21 cellular contexts compared by ENCODE assay signal in genomic region chr1:227816750-227817446, GRCh38. TPM values are rescaled to one million over a fixed set of nuclear protein-coding genes. Genes with fewer than 3 reads are reported as not detected.
"Had no signal": no experiment of that assay in that cellular context is flagged by ENCODE, and none has a peak within 500 bp of the region (broad histone marks: within the 10 kb centered on the region; RNA-seq: fewer than 3 reads in every experiment).

No MANE protein-coding gene starts in this region.

- DNase-seq: activated CD4-positive, alpha-beta memory T cell treated with anti-CD3 and anti-CD28 coated beads, Interleukin-2, amount 10 ng/mL, durations not matched to agents 7 days and 5 days; activated CD4-positive, alpha-beta T cell treated with anti-CD3 and anti-CD28 coated beads for 48 hours; activated CD4-positive, CD25-positive, alpha-beta regulatory T cell; activated naive CD4-positive, alpha-beta T cell treated with anti-CD3 and anti-CD28 coated beads for 36 hours; activated T-cell treated with anti-CD3 and anti-CD28 coated beads, Interleukin-2, amount 50 U/mL, for 24 hours; anterior cingulate cortex; central memory CD4-positive, alpha-beta T cell; colonic mucosa; foreskin keratinocyte; hippocampal formation; lower lobe of right lung; nucleus accumbens; stimulated activated CD4-positive, alpha-beta T cell treated with anti-CD3 and anti-CD28 coated beads, Interleukin-4, amount 100 ng/mL, for 1 hour; stomach had no signal

- ATAC-seq: foreskin keratinocyte, sciatic nerve had no signal

- H3K27me3 ChIP-seq: colonic mucosa, stomach had no signal

- H3K36me3 ChIP-seq: colonic mucosa, lower lobe of right lung, stomach had no signal

- H3K4me2 ChIP-seq: smooth muscle cell had no signal

- H3K9me3 ChIP-seq: colonic mucosa had no signal

- H3K4me1 ChIP-seq: colonic mucosa, foreskin keratinocyte, lower lobe of right lung, stomach had no signal

- H3K4me3 ChIP-seq: colonic mucosa, lower lobe of right lung, smooth muscle cell, stomach had no signal

- H3K27ac ChIP-seq: colonic mucosa, foreskin keratinocyte, lower lobe of right lung, stomach had no signal

- FAIRE-seq: keratinocyte had no signal

RNA-seq across cellular contexts. Expression of gene PRSS38, which starts 1.4 kb away (rescaled TPM):
- total RNA-seq: activated CD4-positive, alpha-beta memory T cell treated with anti-CD3 and anti-CD28 coated beads, Interleukin-2, amount 10 ng/mL, durations not matched to agents 7 days and 5 days; activated naive CD4-positive, alpha-beta T cell treated with anti-CD3 and anti-CD28 coated beads for 36 hours; colonic mucosa; epithelial cell of proximal tubule; fibroblast of lung; foreskin keratinocyte; lower lobe of right lung; mesenteric fat pad; sciatic nerve; smooth muscle cell; stomach; temporal lobe had no signal
- polyA plus RNA-seq: fibroblast of lung, foreskin keratinocyte, keratinocyte, smooth muscle cell, stomach had no signal
